In the genomic region with DNA sequence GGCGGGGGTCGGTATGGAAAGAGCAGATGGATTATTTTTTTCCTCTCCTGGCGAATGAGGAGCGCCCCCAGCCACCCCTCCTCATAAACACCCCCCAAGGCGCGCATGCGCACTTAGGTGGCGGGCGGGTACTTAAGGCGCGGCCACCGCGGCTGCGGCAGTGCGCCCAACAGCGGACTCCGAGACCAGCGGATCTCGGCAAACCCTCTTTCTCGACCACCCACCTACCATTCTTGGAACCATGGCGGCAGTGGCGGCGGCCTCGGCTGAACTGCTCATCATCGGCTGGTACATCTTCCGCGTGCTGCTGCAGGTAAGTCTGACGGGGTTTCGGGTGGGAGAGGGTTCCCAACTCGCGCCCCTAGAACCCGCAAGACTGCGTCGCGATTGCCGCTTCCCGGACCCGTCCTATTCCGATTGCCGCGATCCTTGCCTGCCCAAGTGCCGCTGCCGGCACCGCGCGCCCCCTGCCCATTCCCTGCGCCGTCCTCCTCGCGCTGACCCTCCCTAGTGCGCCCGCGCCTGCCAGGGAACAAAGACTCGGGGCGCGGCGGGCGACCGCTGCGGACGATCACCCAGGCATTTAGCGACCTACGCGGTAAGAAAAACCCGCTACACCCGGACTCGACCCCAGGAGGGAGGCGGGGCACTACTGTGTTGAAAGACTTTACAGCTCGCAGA, we compare ENCODE assay signal across 10 cellular contexts. TPM values are rescaled to one million over a fixed set of nuclear protein-coding genes. Genes with fewer than 3 reads are reported as not detected.
A peak's percentile ranks its signal among the peaks of the same experiment; 100 is the strongest.
DNase-seq lines count a peak whose midpoint lies in the region; ATAC-seq and TF ChIP-seq lines count a peak whose summit lies in the region.
"Had no signal": no experiment of that assay in that cellular context is flagged by ENCODE, and none has a peak within 500 bp of the region (broad histone marks: within the 10 kb centered on the region; RNA-seq: fewer than 3 reads in every experiment).

Gene NNAT, plus strand, starts transcription at position 160 of the 681 bp plus-strand sequence. Its CDS starts 82 bp downstream, at position 242.

- no peaks in the 10 kb centered on the region for H3K27me3 Mint-ChIP-seq in CD4-positive, alpha-beta T cell
- no peaks in the 10 kb centered on the region for H3K27me3 Mint-ChIP-seq in effector memory CD8-positive, alpha-beta T cell
- peaks cover 7% of the 10 kb centered on the region for H3K27me3 Mint-ChIP-seq in nephron progenitor cell (ENCODE audit: low read depth, poor library complexity)

- no peak for TF ChIP-seq CTCF in CD4-positive, alpha-beta T cell (IDR thresholded peaks at IDR 0.05)
- no peak for TF ChIP-seq CTCF in nephron progenitor cell (IDR thresholded peaks at IDR 0.05)

- peaks cover 54% of the 10 kb centered on the region for H3K36me3 Mint-ChIP-seq in CD4-positive, alpha-beta T cell (ENCODE audit: low read depth)
- H3K36me3 Mint-ChIP-seq in effector memory CD8-positive, alpha-beta T cell (ENCODE audit: insufficient read depth), result peaks cover 45% of the 10 kb centered on the region
- peaks cover 32% of the 10 kb centered on the region for H3K36me3 Mint-ChIP-seq in nephron progenitor cell (ENCODE audit: low read depth)

- H3K27me3 ChIP-seq in CD4-positive, alpha-beta T cell (ENCODE audit: control insufficient read depth, insufficient read depth, low read length), result no peaks in the 10 kb centered on the region

- no peak for ATAC-seq in CD4-positive, alpha-beta T cell (ENCODE audit: poor library complexity)
- ATAC-seq in effector memory CD8-positive, alpha-beta T cell (replicated peaks), result no peak
- no peak for ATAC-seq in GM21447 (IDR thresholded peaks at IDR 0.05; ENCODE audit: unreplicated experiment)

- H3K9me3 Mint-ChIP-seq in CD4-positive, alpha-beta T cell, result no peaks in the 10 kb centered on the region
- no peaks in the 10 kb centered on the region for H3K9me3 Mint-ChIP-seq in effector memory CD8-positive, alpha-beta T cell
- peaks cover 15% of the 10 kb centered on the region for H3K9me3 Mint-ChIP-seq in nephron progenitor cell

- H3K27ac ChIP-seq in CD4-positive, alpha-beta T cell (ENCODE audit: low read depth, low read length), result no peak within 1 kb of the TSS

- no peak within 1 kb of the TSS for H3K27ac Mint-ChIP-seq in CD4-positive, alpha-beta T cell
- peak within 1 kb of the TSS in 1 of 2 donors; percentile 53 for H3K27ac Mint-ChIP-seq in effector memory CD8-positive, alpha-beta T cell
- H3K27ac Mint-ChIP-seq in nephron progenitor cell, result peak within 1 kb of the TSS; percentile 67

- CTCF ChIA-PET in CD4-positive, alpha-beta T cell (lab: Charles Lee), result no interaction called here

- POLR2A ChIA-PET in CD4-positive, alpha-beta T cell (lab: Charles Lee), result no interaction called here

- no peaks in the 10 kb centered on the region for H3K9me3 ChIP-seq in CD4-positive, alpha-beta T cell (ENCODE audit: control insufficient read depth, low read length)

- intact Hi-C loops in CD4-positive, alpha-beta T cell (cut with DNase I, micrococcal nuclease), result no loop called here

- DNase-seq in CD4-positive, alpha-beta T cell, result peak in 1 of 10 experiments; percentile 25
- peak; percentile 34 for DNase-seq in NCI-H510A treated with DMSO at 0.1 percent for 48 hours (lab: John Stamatoyannopoulos, UW)
- DNase-seq in effector memory CD8-positive, alpha-beta T cell, result no peak
- DNase-seq in nephron progenitor cell, result peak; percentile 75
- no peak for DNase-seq in NCI-H748 treated with DMSO at 0.1 percent for 48 hours (lab: John Stamatoyannopoulos, UW)
- DNase-seq in EL, result no peak
- no peak for DNase-seq in stimulated activated CD4-positive, alpha-beta T cell treated with anti-CD3 and anti-CD28 coated beads, Interleukin-4, amount 100 ng/mL, for 1 hour
- DNase-seq: DMS79 treated with DMSO at 0.1 percent for 48 hours had no signal

- peak within 1 kb of the TSS; percentile 74 for H3K4me3 Mint-ChIP-seq in CD4-positive, alpha-beta T cell
- H3K4me3 Mint-ChIP-seq in effector memory CD8-positive, alpha-beta T cell, result peak within 1 kb of the TSS; percentile 33 to 66
- peak within 1 kb of the TSS; percentile 88 for H3K4me3 Mint-ChIP-seq in nephron progenitor cell

- H3K4me1 Mint-ChIP-seq in CD4-positive, alpha-beta T cell (ENCODE audit: low read depth), result peaks cover 63% of the 10 kb centered on the region
- peaks cover 51 to 58% of the 10 kb centered on the region in 2 donors for H3K4me1 Mint-ChIP-seq in effector memory CD8-positive, alpha-beta T cell (ENCODE audit: low read depth in 2 of 2)
- peaks cover 87% of the 10 kb centered on the region for H3K4me1 Mint-ChIP-seq in nephron progenitor cell

RNA-seq across cellular contexts. Expression of gene NNAT, which starts in this region (rescaled TPM):
- not detected for total RNA-seq in CD4-positive, alpha-beta T cell
- total RNA-seq: M059J had no signal

Comparison
In these comparisons a context has a peak if more than half of its experiments do, and no peak if none do; other contexts are left out.
1. DNase-seq: peak in NCI-H510A treated with DMSO at 0.1 percent for 48 hours (single experiment) and nephron progenitor cell (single experiment); none in effector memory CD8-positive, alpha-beta T cell (0 of 3), NCI-H748 treated with DMSO at 0.1 percent for 48 hours (single experiment), EL (single experiment) and stimulated activated CD4-positive, alpha-beta T cell treated with anti-CD3 and anti-CD28 coated beads, Interleukin-4, amount 100 ng/mL, for 1 hour (single experiment).
2. Peak in every context shown above with its lines, with median percentiles within 50 percentile points of each other: H3K4me3 Mint-ChIP-seq.